2 cellular contexts compared by ENCODE assay signal in the genomic region with DNA sequence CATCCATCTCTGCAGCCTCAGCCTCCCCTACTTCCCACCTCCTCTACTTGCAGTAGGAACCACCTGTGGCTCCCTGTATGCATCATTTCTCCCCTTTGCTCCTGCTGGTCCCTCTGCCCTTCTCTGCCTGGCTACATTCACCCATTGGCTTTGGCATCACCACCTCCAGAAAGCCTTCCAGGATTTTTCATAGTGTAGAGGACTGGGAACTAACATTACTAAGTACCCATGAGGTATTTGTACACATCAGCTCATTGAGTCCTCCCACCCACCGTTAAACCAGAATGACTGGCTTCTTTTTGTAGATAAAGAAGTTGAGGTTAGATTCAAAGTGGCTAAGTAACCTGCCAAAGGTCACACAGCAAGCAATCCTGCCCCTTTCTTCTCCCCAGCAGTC.
TF ChIP-seq lines count a peak whose summit lies in the region.

No MANE protein-coding gene starts in this region.

TF ChIP-seq in SK-N-SH, 30 proteins besides CTCF, POLR2A, EP300 and RAD21 (continued from another document):
- TF ChIP-seq, protein P1, sequence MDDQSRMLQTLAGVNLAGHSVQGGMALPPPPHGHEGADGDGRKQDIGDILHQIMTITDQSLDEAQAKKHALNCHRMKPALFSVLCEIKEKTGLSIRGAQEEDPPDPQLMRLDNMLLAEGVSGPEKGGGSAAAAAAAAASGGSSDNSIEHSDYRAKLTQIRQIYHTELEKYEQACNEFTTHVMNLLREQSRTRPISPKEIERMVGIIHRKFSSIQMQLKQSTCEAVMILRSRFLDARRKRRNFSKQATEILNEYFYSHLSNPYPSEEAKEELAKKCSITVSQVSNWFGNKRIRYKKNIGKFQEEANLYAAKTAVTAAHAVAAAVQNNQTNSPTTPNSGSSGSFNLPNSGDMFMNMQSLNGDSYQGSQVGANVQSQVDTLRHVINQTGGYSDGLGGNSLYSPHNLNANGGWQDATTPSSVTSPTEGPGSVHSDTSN (IDR thresholded peaks at IDR 0.05): no peak
- TF ChIP-seq, protein P2, sequence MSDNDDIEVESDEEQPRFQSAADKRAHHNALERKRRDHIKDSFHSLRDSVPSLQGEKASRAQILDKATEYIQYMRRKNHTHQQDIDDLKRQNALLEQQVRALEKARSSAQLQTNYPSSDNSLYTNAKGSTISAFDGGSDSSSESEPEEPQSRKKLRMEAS (IDR thresholded peaks at IDR 0.05; ENCODE audit: low read depth): 0 out of 2 replicates have a peak, but pooled peaks have one; percentile 10
- no peak for TF ChIP-seq NFIC (IDR thresholded peaks at IDR 0.05; ENCODE audit: borderline replicate concordance)

TF ChIP-seq in SK-N-SH treated with all-trans-retinoic acid at 6 μM for 48 hours, 23 proteins besides CTCF, POLR2A, EP300 and RAD21 (continued from another document):
- TF ChIP-seq, protein P3, sequence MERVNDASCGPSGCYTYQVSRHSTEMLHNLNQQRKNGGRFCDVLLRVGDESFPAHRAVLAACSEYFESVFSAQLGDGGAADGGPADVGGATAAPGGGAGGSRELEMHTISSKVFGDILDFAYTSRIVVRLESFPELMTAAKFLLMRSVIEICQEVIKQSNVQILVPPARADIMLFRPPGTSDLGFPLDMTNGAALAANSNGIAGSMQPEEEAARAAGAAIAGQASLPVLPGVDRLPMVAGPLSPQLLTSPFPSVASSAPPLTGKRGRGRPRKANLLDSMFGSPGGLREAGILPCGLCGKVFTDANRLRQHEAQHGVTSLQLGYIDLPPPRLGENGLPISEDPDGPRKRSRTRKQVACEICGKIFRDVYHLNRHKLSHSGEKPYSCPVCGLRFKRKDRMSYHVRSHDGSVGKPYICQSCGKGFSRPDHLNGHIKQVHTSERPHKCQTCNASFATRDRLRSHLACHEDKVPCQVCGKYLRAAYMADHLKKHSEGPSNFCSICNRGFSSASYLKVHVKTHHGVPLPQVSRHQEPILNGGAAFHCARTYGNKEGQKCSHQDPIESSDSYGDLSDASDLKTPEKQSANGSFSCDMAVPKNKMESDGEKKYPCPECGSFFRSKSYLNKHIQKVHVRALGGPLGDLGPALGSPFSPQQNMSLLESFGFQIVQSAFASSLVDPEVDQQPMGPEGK (CRISPR knock-in tag; IDR thresholded peaks at IDR 0.05; ENCODE audit: borderline replicate concordance): no peak
- no peak for TF ChIP-seq TOX (CRISPR knock-in tag; IDR thresholded peaks at IDR 0.05; ENCODE audit: borderline replicate concordance)
- no peak for TF ChIP-seq ZFP30 (CRISPR knock-in tag; IDR thresholded peaks at IDR 0.05)
- TF ChIP-seq, protein P4, sequence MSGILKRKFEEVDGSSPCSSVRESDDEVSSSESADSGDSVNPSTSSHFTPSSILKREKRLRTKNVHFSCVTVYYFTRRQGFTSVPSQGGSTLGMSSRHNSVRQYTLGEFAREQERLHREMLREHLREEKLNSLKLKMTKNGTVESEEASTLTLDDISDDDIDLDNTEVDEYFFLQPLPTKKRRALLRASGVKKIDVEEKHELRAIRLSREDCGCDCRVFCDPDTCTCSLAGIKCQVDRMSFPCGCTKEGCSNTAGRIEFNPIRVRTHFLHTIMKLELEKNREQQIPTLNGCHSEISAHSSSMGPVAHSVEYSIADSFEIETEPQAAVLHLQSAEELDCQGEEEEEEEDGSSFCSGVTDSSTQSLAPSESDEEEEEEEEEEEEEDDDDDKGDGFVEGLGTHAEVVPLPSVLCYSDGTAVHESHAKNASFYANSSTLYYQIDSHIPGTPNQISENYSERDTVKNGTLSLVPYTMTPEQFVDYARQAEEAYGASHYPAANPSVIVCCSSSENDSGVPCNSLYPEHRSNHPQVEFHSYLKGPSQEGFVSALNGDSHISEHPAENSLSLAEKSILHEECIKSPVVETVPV (CRISPR knock-in tag; IDR thresholded peaks at IDR 0.05): no peak
- no peak for TF ChIP-seq ZNF8 (CRISPR knock-in tag; IDR thresholded peaks at IDR 0.05)
- no peak for TF ChIP-seq SNAI2 (CRISPR knock-in tag; IDR thresholded peaks at IDR 0.05)
- no peak for TF ChIP-seq CSDC2 (CRISPR knock-in tag; IDR thresholded peaks at IDR 0.05)
- no peak for TF ChIP-seq BACH2 (CRISPR knock-in tag; IDR thresholded peaks at IDR 0.05; ENCODE audit: borderline replicate concordance)
- TF ChIP-seq, protein P5, sequence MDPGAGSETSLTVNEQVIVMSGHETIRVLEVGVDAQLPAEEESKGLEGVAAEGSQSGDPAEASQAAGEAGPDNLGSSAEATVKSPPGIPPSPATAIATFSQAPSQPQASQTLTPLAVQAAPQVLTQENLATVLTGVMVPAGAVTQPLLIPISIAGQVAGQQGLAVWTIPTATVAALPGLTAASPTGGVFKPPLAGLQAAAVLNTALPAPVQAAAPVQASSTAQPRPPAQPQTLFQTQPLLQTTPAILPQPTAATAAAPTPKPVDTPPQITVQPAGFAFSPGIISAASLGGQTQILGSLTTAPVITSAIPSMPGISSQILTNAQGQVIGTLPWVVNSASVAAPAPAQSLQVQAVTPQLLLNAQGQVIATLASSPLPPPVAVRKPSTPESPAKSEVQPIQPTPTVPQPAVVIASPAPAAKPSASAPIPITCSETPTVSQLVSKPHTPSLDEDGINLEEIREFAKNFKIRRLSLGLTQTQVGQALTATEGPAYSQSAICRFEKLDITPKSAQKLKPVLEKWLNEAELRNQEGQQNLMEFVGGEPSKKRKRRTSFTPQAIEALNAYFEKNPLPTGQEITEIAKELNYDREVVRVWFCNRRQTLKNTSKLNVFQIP (CRISPR knock-in tag; IDR thresholded peaks at IDR 0.05; ENCODE audit: borderline replicate concordance, low read depth): no peak
- TF ChIP-seq TCF4 (CRISPR knock-in tag; IDR thresholded peaks at IDR 0.05; ENCODE audit: borderline replicate concordance): no peak
